Comparison of ENCODE assay signal across 12 cellular contexts in the genomic region with DNA sequence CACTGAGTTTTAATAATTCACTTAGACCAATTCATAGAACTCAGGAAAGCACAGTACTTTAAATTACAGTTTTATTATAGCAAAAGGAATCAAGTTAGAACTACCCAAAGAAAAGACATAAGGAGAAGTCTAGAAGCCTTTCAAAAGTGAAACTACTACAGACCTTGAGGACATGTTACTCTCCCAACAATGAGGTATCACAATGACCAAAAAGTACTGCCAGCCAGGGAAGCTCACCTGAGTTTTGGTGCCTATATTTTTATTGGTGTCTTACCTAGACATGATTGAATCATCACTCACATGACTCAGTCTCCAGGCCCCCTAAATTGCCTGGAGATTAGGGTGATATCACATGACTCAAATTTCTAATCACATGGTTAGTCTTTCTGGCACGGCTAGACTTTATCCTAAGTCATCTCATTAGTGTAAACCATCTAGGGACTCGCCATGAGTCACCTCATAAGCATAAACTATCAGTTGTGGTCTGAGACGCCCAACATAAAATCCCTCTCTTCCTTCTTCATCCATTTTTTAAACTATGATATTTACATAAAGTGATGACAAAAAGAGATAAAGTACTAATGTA.
DNase-seq lines count a peak whose midpoint lies in the region; ATAC-seq and TF ChIP-seq lines count a peak whose summit lies in the region.
"Had no signal": no experiment of that assay in that cellular context is flagged by ENCODE, and none has a peak within 500 bp of the region (broad histone marks: within the 10 kb centered on the region; RNA-seq: fewer than 3 reads in every experiment).

No MANE protein-coding gene starts in this region.

- H3K4me3 Mint-ChIP-seq in activated T-helper 17 cell treated with anti-CD3 and anti-CD28 coated beads, Interleukin-2, amount 50 U/mL, for 72 hours = no peak overlapping the region
- H3K4me3 Mint-ChIP-seq in activated naive CD4-positive, alpha-beta T cell treated with anti-CD3 and anti-CD28 coated beads for 36 hours = no peak overlapping the region
- H3K4me3 Mint-ChIP-seq in natural killer cell = no peak overlapping the region

- intact Hi-C loops in activated naive CD4-positive, alpha-beta T cell treated with anti-CD3 and anti-CD28 coated beads for 36 hours (cut with micrococcal nuclease) = no loop called here
- intact Hi-C loops in natural killer cell (cut with micrococcal nuclease) = no loop called here

- no peak overlapping the region for H3K4me3 ChIP-seq in AG04450 (ENCODE audit: low read depth, low read length)
- H3K4me3 ChIP-seq: BLaER1, coronary artery, thoracic aorta had no signal

- ATAC-seq in GM19463 (IDR thresholded peaks at IDR 0.05; ENCODE audit: unreplicated experiment) (peak; percentile 70), HG03175 (IDR thresholded peaks at IDR 0.05; ENCODE audit: unreplicated experiment) (peak; percentile 59), natural killer cell (no peak)
- ATAC-seq in activated T-helper 17 cell treated with anti-CD3 and anti-CD28 coated beads, Interleukin-2, amount 50 U/mL, for 72 hours (replicated peaks) = peak; percentile 70

- H3K9me3 Mint-ChIP-seq in activated T-helper 17 cell treated with anti-CD3 and anti-CD28 coated beads, Interleukin-2, amount 50 U/mL, for 72 hours = no peaks in the 10 kb centered on the region
- H3K9me3 Mint-ChIP-seq in activated naive CD4-positive, alpha-beta T cell treated with anti-CD3 and anti-CD28 coated beads for 36 hours = no peaks in the 10 kb centered on the region
- no peaks in the 10 kb centered on the region for H3K9me3 Mint-ChIP-seq in natural killer cell

- no peak for TF ChIP-seq CTCF in AG04450 (IDR thresholded peaks at IDR 0.05; ENCODE audit: low read depth, low read length)
- TF ChIP-seq CTCF in natural killer cell (IDR thresholded peaks at IDR 0.05) = no peak

- no peaks in the 10 kb centered on the region for H3K27me3 ChIP-seq in AG04450 (ENCODE audit: control insufficient read depth, insufficient read depth, low read length)
- H3K27me3 ChIP-seq: BLaER1 had no signal

- H3K4me1 Mint-ChIP-seq in activated T-helper 17 cell treated with anti-CD3 and anti-CD28 coated beads, Interleukin-2, amount 50 U/mL, for 72 hours = no peaks in the 10 kb centered on the region
- no peaks in the 10 kb centered on the region for H3K4me1 Mint-ChIP-seq in activated naive CD4-positive, alpha-beta T cell treated with anti-CD3 and anti-CD28 coated beads for 36 hours (ENCODE audit: low read depth)
- no peaks in the 10 kb centered on the region for H3K4me1 Mint-ChIP-seq in natural killer cell

- no peak overlapping the region for H3K27ac Mint-ChIP-seq in activated T-helper 17 cell treated with anti-CD3 and anti-CD28 coated beads, Interleukin-2, amount 50 U/mL, for 72 hours
- no peak overlapping the region for H3K27ac Mint-ChIP-seq in activated naive CD4-positive, alpha-beta T cell treated with anti-CD3 and anti-CD28 coated beads for 36 hours
- no peak overlapping the region for H3K27ac Mint-ChIP-seq in natural killer cell

- DNase-seq in AG04450 (ENCODE audit: low read depth, low spot score) (peak; percentile 0), natural killer cell (no peak), NCI-H146 (lab: John Stamatoyannopoulos, UW) (no peak), NCI-H187 (lab: John Stamatoyannopoulos, UW) (no peak)
- no peak for DNase-seq in activated naive CD4-positive, alpha-beta T cell treated with anti-CD3 and anti-CD28 coated beads for 36 hours
- DNase-seq: NCI-H2171 treated with DMSO at 0.1 percent for 48 hours had no signal

- H3K27me3 Mint-ChIP-seq in activated T-helper 17 cell treated with anti-CD3 and anti-CD28 coated beads, Interleukin-2, amount 50 U/mL, for 72 hours = no peaks in the 10 kb centered on the region
- H3K27me3 Mint-ChIP-seq in activated naive CD4-positive, alpha-beta T cell treated with anti-CD3 and anti-CD28 coated beads for 36 hours (ENCODE audit: low read depth) = no peaks in the 10 kb centered on the region
- no peaks in the 10 kb centered on the region for H3K27me3 Mint-ChIP-seq in natural killer cell (ENCODE audit: low read depth in 2 of 2)

- H3K9me3 ChIP-seq in AG04450 (ENCODE audit: control insufficient read depth, insufficient read depth, low read length) = no peaks in the 10 kb centered on the region
- H3K9me3 ChIP-seq: BLaER1, thoracic aorta had no signal

- POLR2A ChIA-PET in AG04450 (lab: Yijun Ruan, JAX) = no interaction called here

- CTCF ChIA-PET in AG04450 (lab: Charles Lee) = interaction anchor here (0.6 kb wide), 2 partner anchors 317 to 318 kb away, joined by 3 to 4 read pairs; no protein-coding TSS in a partner anchor
- CTCF ChIA-PET in activated naive CD4-positive, alpha-beta T cell treated with anti-CD3 and anti-CD28 coated beads for 36 hours (lab: Charles Lee) = no interaction called here

- H3K27ac ChIP-seq in AG04450 (ENCODE audit: low read depth, low read length) = no peak overlapping the region
- H3K27ac ChIP-seq: BLaER1, coronary artery, thoracic aorta had no signal

- no peaks in the 10 kb centered on the region for H3K36me3 Mint-ChIP-seq in activated T-helper 17 cell treated with anti-CD3 and anti-CD28 coated beads, Interleukin-2, amount 50 U/mL, for 72 hours (ENCODE audit: low read depth)
- no peaks in the 10 kb centered on the region for H3K36me3 Mint-ChIP-seq in activated naive CD4-positive, alpha-beta T cell treated with anti-CD3 and anti-CD28 coated beads for 36 hours (ENCODE audit: low read depth)
- H3K36me3 Mint-ChIP-seq in natural killer cell = no peaks in the 10 kb centered on the region

Comparison
In these comparisons a context has a peak if more than half of its experiments do, and no peak if none do; other contexts are left out.
1. ATAC-seq: peak in GM19463 (single experiment), HG03175 (single experiment) and activated T-helper 17 cell treated with anti-CD3 and anti-CD28 coated beads, Interleukin-2, amount 50 U/mL, for 72 hours (single experiment); none in natural killer cell (0 of 3).